Comparison of ENCODE assay signal across 14 cellular contexts in the genomic region with DNA sequence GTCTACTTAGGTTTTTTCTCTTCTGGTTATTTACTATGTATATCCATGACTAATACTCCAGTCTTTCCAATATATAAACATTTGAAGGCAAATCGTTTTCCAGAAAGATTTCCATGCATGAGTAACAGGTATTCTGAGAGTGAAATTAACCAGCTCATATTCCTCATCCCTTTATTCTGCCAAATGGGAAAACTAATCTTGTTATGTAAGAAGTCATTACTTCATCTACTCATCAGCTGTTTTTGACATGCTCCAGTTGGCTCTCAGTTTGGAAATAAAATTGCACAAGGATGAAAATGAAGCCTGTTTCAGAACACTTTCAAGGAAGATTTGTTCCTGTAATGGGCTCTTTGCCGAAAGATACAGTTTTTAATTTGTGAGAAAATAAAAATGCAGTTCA.
"Had no signal": no experiment of that assay in that cellular context is flagged by ENCODE, and none has a peak within 500 bp of the region (broad histone marks: within the 10 kb centered on the region; RNA-seq: fewer than 3 reads in every experiment).

No MANE protein-coding gene starts in this region.

- H3K27me3 ChIP-seq: neutrophil, stomach had no signal

- ATAC-seq: activated T-helper 17 cell treated with anti-CD3 and anti-CD28 coated beads, Interleukin-2, amount 50 U/mL, for 72 hours; mucosa of descending colon; naive thymus-derived CD8-positive, alpha-beta T cell; right cardiac atrium; WTC11 had no signal

- H3K4me3 ChIP-seq: lung, mucosa of descending colon, stomach had no signal

- H3K36me3 ChIP-seq: neutrophil, stomach had no signal

- H3K9me3 ChIP-seq: neutrophil, stomach had no signal

- H3K27ac ChIP-seq: neutrophil, stomach had no signal

- DNase-seq: activated CD4-positive, alpha-beta T cell treated with anti-CD3 and anti-CD28 coated beads for 48 hours; activated naive CD4-positive, alpha-beta T cell treated with anti-CD3 and anti-CD28 coated beads, Interleukin-2, amount 10 ng/mL, durations not matched to agents 7 days and 5 days; endodermal cell; kidney glomerular epithelial cell; mucosa of descending colon; naive thymus-derived CD8-positive, alpha-beta T cell; posterior cingulate gyrus; right cardiac atrium; small intestine; stomach had no signal
